In genomic region chr5:120517607-120518252, GRCh38 we compare ENCODE assay signal across 22 cellular contexts. TPM values are rescaled to one million over a fixed set of nuclear protein-coding genes. Genes with fewer than 3 reads are reported as not detected.
"Had no signal": no experiment of that assay in that cellular context is flagged by ENCODE, and none has a peak within 500 bp of the region (broad histone marks: within the 10 kb centered on the region; RNA-seq: fewer than 3 reads in every experiment).

No MANE protein-coding gene starts in this region.

- H3K4me3 Mint-ChIP-seq: activated CD8-positive, alpha-beta T cell treated with anti-CD3 and anti-CD28 coated beads, Interleukin-2, amount 10 ng/mL, durations not matched to agents 7 days and 5 days; activated naive CD8-positive, alpha-beta T cell; activated T-helper 17 cell treated with anti-CD3 and anti-CD28 coated beads, Interleukin-2, amount 50 U/mL, for 72 hours; stimulated activated naive CD8-positive, alpha-beta T cell treated with anti-CD3 and anti-CD28 coated beads, Interleukin-15, Interleukin-2, amounts not matched to agents 100 ng/mL and 50 ng/mL, for 24 hours had no signal

- H3K27me3 Mint-ChIP-seq: activated naive CD8-positive, alpha-beta T cell; activated T-helper 17 cell treated with anti-CD3 and anti-CD28 coated beads, Interleukin-2, amount 50 U/mL, for 72 hours; stimulated activated naive CD8-positive, alpha-beta T cell treated with anti-CD3 and anti-CD28 coated beads, Interleukin-15, Interleukin-2, amounts not matched to agents 100 ng/mL and 50 ng/mL, for 24 hours had no signal

- H3K36me3 Mint-ChIP-seq: activated naive CD8-positive, alpha-beta T cell had no signal

- H3K4me1 ChIP-seq: left lung, sigmoid colon, spleen, thyroid gland, upper lobe of right lung had no signal

- H3K4me3 ChIP-seq: left lung, sigmoid colon, spleen, thyroid gland, upper lobe of right lung had no signal

- H3K27ac Mint-ChIP-seq: activated CD8-positive, alpha-beta T cell treated with anti-CD3 and anti-CD28 coated beads, Interleukin-2, amount 10 ng/mL, durations not matched to agents 7 days and 5 days; activated naive CD8-positive, alpha-beta T cell; activated T-helper 17 cell treated with anti-CD3 and anti-CD28 coated beads, Interleukin-2, amount 50 U/mL, for 72 hours; progenitor cell of endocrine pancreas; stimulated activated naive CD8-positive, alpha-beta T cell treated with anti-CD3 and anti-CD28 coated beads, Interleukin-15, Interleukin-2, amounts not matched to agents 100 ng/mL and 50 ng/mL, for 24 hours had no signal

- H3K4me1 Mint-ChIP-seq: activated T-helper 17 cell treated with anti-CD3 and anti-CD28 coated beads, Interleukin-2, amount 50 U/mL, for 72 hours had no signal

- H3K9me3 Mint-ChIP-seq: stimulated activated naive CD8-positive, alpha-beta T cell treated with anti-CD3 and anti-CD28 coated beads, Interleukin-15, Interleukin-2, amounts not matched to agents 100 ng/mL and 50 ng/mL, for 24 hours had no signal

- H3K9me3 ChIP-seq: left lung, sigmoid colon, thyroid gland, upper lobe of right lung had no signal

- DNase-seq: activated CD4-positive, alpha-beta T cell treated with anti-CD3 and anti-CD28 coated beads for 1 hour; activated CD4-positive, alpha-beta T cell treated with anti-CD3 and anti-CD28 coated beads, Interleukin-2, amount 50 U/mL, for 1 hour; activated CD8-positive, alpha-beta T cell treated with anti-CD3 and anti-CD28 coated beads, Interleukin-2, amount 10 ng/mL, durations not matched to agents 7 days and 5 days; activated naive CD4-positive, alpha-beta T cell; activated T-cell treated with anti-CD3 and anti-CD28 coated beads, Interleukin-2, amount 50 U/mL, for 1 hour; amniotic stem cell; foreskin fibroblast; kidney; left lung; retina; sigmoid colon; spleen; stimulated activated CD4-positive, alpha-beta T cell treated with anti-CD3 and anti-CD28 coated beads, Interleukin-4, amount 100 ng/mL, for 4 hours; T-helper 9 cell; thyroid gland; upper lobe of right lung had no signal

- H3K27me3 ChIP-seq: left lung, sigmoid colon, spleen, thyroid gland, upper lobe of right lung had no signal

- H3K36me3 ChIP-seq: left lung, sigmoid colon, spleen, thyroid gland, upper lobe of right lung had no signal

- ATAC-seq: activated CD8-positive, alpha-beta T cell treated with anti-CD3 and anti-CD28 coated beads, Interleukin-2, amount 10 ng/mL, durations not matched to agents 7 days and 5 days; activated T-helper 17 cell treated with anti-CD3 and anti-CD28 coated beads, Interleukin-2, amount 50 U/mL, for 72 hours; left lung; upper lobe of right lung had no signal

- H3K27ac ChIP-seq: epithelial cell of prostate, left lung, sigmoid colon, spleen, thyroid gland, upper lobe of right lung had no signal

RNA-seq across cellular contexts. Expression of gene PRR16, which starts 53.6 kb away (rescaled TPM):
- total RNA-seq: activated CD8-positive, alpha-beta T cell treated with anti-CD3 and anti-CD28 coated beads, Interleukin-2, amount 10 ng/mL, durations not matched to agents 7 days and 5 days; activated T-helper 17 cell treated with anti-CD3 and anti-CD28 coated beads, Interleukin-2, amount 50 U/mL, for 72 hours; progenitor cell of endocrine pancreas; T-helper 1 cell treated with Interleukin-12 subunit alpha and Interleukin-12 subunit beta and Interleukin-4 antibody, amounts not matched to agents 30 ng/mL and 1 ng/mL, for 36 hours had no signal
